2 cellular contexts compared by ENCODE assay signal in genomic region chr9:129596541-129597328, GRCh38.
TF ChIP-seq lines count a peak whose summit lies in the region.

No MANE protein-coding gene starts in this region.

TF ChIP-seq in Ishikawa, 13 proteins besides CTCF, POLR2A, EP300 and RAD21:
- peak; percentile 75 for TF ChIP-seq EGR1 (IDR thresholded peaks at IDR 0.05)
- no peak; the same call in 1 of the 2 replicates for TF ChIP-seq ZBTB7A (IDR thresholded peaks at IDR 0.05; ENCODE audit: low read depth)

TF ChIP-seq in HepG2, 621 proteins besides CTCF, POLR2A, EP300 and RAD21 (continues in another document):
- no peak for TF ChIP-seq MIER3 (CRISPR knock-in tag; IDR thresholded peaks at IDR 0.05; ENCODE audit: borderline replicate concordance)
- TF ChIP-seq ZNF12 (CRISPR knock-in tag; IDR thresholded peaks at IDR 0.05), result peak; percentile 10; the same call in 1 of the 2 replicates
- no peak; the same call in 1 of the 2 replicates for TF ChIP-seq MIER2 (CRISPR knock-in tag; IDR thresholded peaks at IDR 0.05)
- TF ChIP-seq ZSCAN22 (CRISPR knock-in tag; IDR thresholded peaks at IDR 0.05), result peak; percentile 61; the same call in 1 of the 2 replicates
- no peak for TF ChIP-seq FOXA1 (IDR thresholded peaks at IDR 0.05)
- TF ChIP-seq FOXA1 (CRISPR knock-in tag; IDR thresholded peaks at IDR 0.05), result no peak
- peak; percentile 96 for TF ChIP-seq ZSCAN25 (CRISPR knock-in tag; IDR thresholded peaks at IDR 0.05)
- TF ChIP-seq MBD4 (IDR thresholded peaks at IDR 0.05; ENCODE audit: borderline replicate concordance, low read length), result no peak
- TF ChIP-seq BHLHE40 (IDR thresholded peaks at IDR 0.05; ENCODE audit: low read length), result no peak
- no peak for TF ChIP-seq ZNF432 (CRISPR knock-in tag; IDR thresholded peaks at IDR 0.05; ENCODE audit: borderline replicate concordance)
- TF ChIP-seq GMEB1 (CRISPR knock-in tag; IDR thresholded peaks at IDR 0.05; ENCODE audit: borderline replicate concordance), result no peak
- no peak for TF ChIP-seq ZNF7 (CRISPR knock-in tag; IDR thresholded peaks at IDR 0.05)
- TF ChIP-seq ISX (CRISPR knock-in tag; conservative IDR thresholded peaks at IDR 0.05), result no peak
- TF ChIP-seq ZNF253 (CRISPR knock-in tag; IDR thresholded peaks at IDR 0.05; ENCODE audit: borderline replicate concordance), result 0 out of 2 replicates have a peak, but pooled peaks have one; percentile 63
- TF ChIP-seq PREB (CRISPR knock-in tag; IDR thresholded peaks at IDR 0.05), result no peak
- TF ChIP-seq NFRKB (IDR thresholded peaks at IDR 0.05), result no peak
- peak; percentile 7; the same call in 1 of the 2 replicates for TF ChIP-seq ZFP90 (CRISPR knock-in tag; IDR thresholded peaks at IDR 0.05; ENCODE audit: borderline replicate concordance)
- no peak for TF ChIP-seq SATB2 (CRISPR knock-in tag; IDR thresholded peaks at IDR 0.05)
- TF ChIP-seq ZNF530 (CRISPR knock-in tag; IDR thresholded peaks at IDR 0.05; ENCODE audit: low read depth), result no peak
- TF ChIP-seq RFX1 (IDR thresholded peaks at IDR 0.05), result no peak
- TF ChIP-seq ZNF549 (CRISPR knock-in tag; IDR thresholded peaks at IDR 0.05), result no peak
- peak; percentile 21; the same call in 1 of the 2 replicates for TF ChIP-seq SP2 (CRISPR knock-in tag; IDR thresholded peaks at IDR 0.05)
- no peak for TF ChIP-seq RFXAP (CRISPR knock-in tag; IDR thresholded peaks at IDR 0.05; ENCODE audit: borderline replicate concordance)
- peak; percentile 90; the same call in 1 of the 2 replicates for TF ChIP-seq PCBP1 (IDR thresholded peaks at IDR 0.05; ENCODE audit: borderline replicate concordance, low read depth, low read length)
- peak; percentile 43; the same call in 1 of the 2 replicates for TF ChIP-seq JUNB (CRISPR knock-in tag; IDR thresholded peaks at IDR 0.05; ENCODE audit: borderline replicate concordance)
- TF ChIP-seq ZNF547 (CRISPR knock-in tag; IDR thresholded peaks at IDR 0.05), result no peak
- TF ChIP-seq ZNF280D (CRISPR knock-in tag; IDR thresholded peaks at IDR 0.05), result no peak
- no peak; the same call in 1 of the 2 replicates for TF ChIP-seq ZNF451 (CRISPR knock-in tag; IDR thresholded peaks at IDR 0.05)
- TF ChIP-seq FOXP4 (CRISPR knock-in tag; IDR thresholded peaks at IDR 0.05), result no peak; the same call in 1 of the 2 replicates
- peak; percentile 64; the same call in 1 of the 2 replicates for TF ChIP-seq DNMT3B (CRISPR knock-in tag; conservative IDR thresholded peaks at IDR 0.05)
- TF ChIP-seq CREBL2 (CRISPR knock-in tag; IDR thresholded peaks at IDR 0.05; ENCODE audit: borderline replicate concordance), result no peak
- no peak for TF ChIP-seq ZNF782 (CRISPR knock-in tag; IDR thresholded peaks at IDR 0.05; ENCODE audit: borderline replicate concordance)
- TF ChIP-seq SRSF4 (IDR thresholded peaks at IDR 0.05; ENCODE audit: low read depth, low read length, poor library complexity, severe bottlenecking), result no peak
- no peak for TF ChIP-seq ATF5 (CRISPR knock-in tag; IDR thresholded peaks at IDR 0.05; ENCODE audit: low read depth)
- no peak for TF ChIP-seq ZNF577 (CRISPR knock-in tag; IDR thresholded peaks at IDR 0.05; ENCODE audit: borderline replicate concordance, low read depth)
- no peak for TF ChIP-seq FOXO4 (CRISPR knock-in tag; conservative IDR thresholded peaks at IDR 0.05)
- TF ChIP-seq MEIS1 (CRISPR knock-in tag; IDR thresholded peaks at IDR 0.05; ENCODE audit: borderline replicate concordance), result no peak
- TF ChIP-seq SRSF1 (optimal IDR thresholded peaks at IDR 0.05; ENCODE audit: low read depth, low read length), result peak; percentile 28
- TF ChIP-seq ELF3 (CRISPR knock-in tag; IDR thresholded peaks at IDR 0.05), result no peak
- TF ChIP-seq MED1 (CRISPR knock-in tag; IDR thresholded peaks at IDR 0.05), result peak; percentile 79
- no peak for TF ChIP-seq ZNF354B (CRISPR knock-in tag; IDR thresholded peaks at IDR 0.05)
- TF ChIP-seq ZKSCAN1 (IDR thresholded peaks at IDR 0.05; ENCODE audit: low read length), result no peak
- no peak for TF ChIP-seq RBAK (CRISPR knock-in tag; IDR thresholded peaks at IDR 0.05)
- no peak for TF ChIP-seq ZNF275 (CRISPR knock-in tag; IDR thresholded peaks at IDR 0.05; ENCODE audit: borderline replicate concordance)
- TF ChIP-seq ARHGAP35 (CRISPR knock-in tag; IDR thresholded peaks at IDR 0.05; ENCODE audit: borderline replicate concordance), result 0 out of 2 replicates have a peak, but pooled peaks have one; percentile 58
- TF ChIP-seq PHF8 (CRISPR knock-in tag; IDR thresholded peaks at IDR 0.05), result no peak
- no peak for TF ChIP-seq ZBTB39 (CRISPR knock-in tag; IDR thresholded peaks at IDR 0.05)
- peak; percentile 48; the same call in 1 of the 2 replicates for TF ChIP-seq TARDBP (CRISPR knock-in tag; IDR thresholded peaks at IDR 0.05)
- TF ChIP-seq ZKSCAN5 (CRISPR knock-in tag; IDR thresholded peaks at IDR 0.05), result no peak
- TF ChIP-seq ZNF597 (CRISPR knock-in tag; IDR thresholded peaks at IDR 0.05), result no peak
- no peak for TF ChIP-seq ZSCAN31 (CRISPR knock-in tag; IDR thresholded peaks at IDR 0.05; ENCODE audit: low read depth)
- no peak for TF ChIP-seq JARID2 (CRISPR knock-in tag; IDR thresholded peaks at IDR 0.05; ENCODE audit: insufficient replicate concordance)
- no peak for TF ChIP-seq ZNF781 (CRISPR knock-in tag; IDR thresholded peaks at IDR 0.05; ENCODE audit: borderline replicate concordance, not compliant biosample characterization)
